In genomic region chr11:76574879-76575278, GRCh38 we compare ENCODE assay signal across 25 cellular contexts.
DNase-seq lines count a peak whose midpoint lies in the region; ATAC-seq and TF ChIP-seq lines count a peak whose summit lies in the region.
"Had no signal": no experiment of that assay in that cellular context is flagged by ENCODE, and none has a peak within 500 bp of the region (broad histone marks: within the 10 kb centered on the region; RNA-seq: fewer than 3 reads in every experiment).

No MANE protein-coding gene starts in this region.

- dilution Hi-C loops in IMR-90 (cut with HindIII; ENCODE audit: low sequenced_read_pairs, unreplicated experiment): no loop called here

- H3K27me3 Mint-ChIP-seq in nephron (ENCODE audit: low read depth): no peaks in the 10 kb centered on the region
- H3K27me3 Mint-ChIP-seq: CD4-positive, alpha-beta T cell had no signal

- DNase-seq in GM23248 (no peak), IMR-90 (no peak), hepatocyte (ENCODE audit: low spot score) (no peak), NCI-H748 (lab: John Stamatoyannopoulos, UW; ENCODE audit: unreplicated experiment) (no peak), SHP77 (lab: John Stamatoyannopoulos, UW) (no peak)
- no peak for DNase-seq in stimulated activated CD4-positive, alpha-beta T cell treated with anti-CD3 and anti-CD28 coated beads, Interleukin-1b, Interleukin-23, amount 100 ng/mL, for 48 hours
- DNase-seq in stimulated activated CD4-positive, alpha-beta T cell treated with anti-CD3 and anti-CD28 coated beads, Interleukin-4, amount 100 ng/mL, for 4 hours: no peak
- DNase-seq: AML-193; CD4-positive, alpha-beta T cell; DMS53; GOT3; Karpas-422; NCI-H1092; NCI-H1436 treated with DMSO at 0.1 percent for 48 hours; NCI-H187 treated with DMSO at 0.1 percent for 48 hours; NCI-H2171 treated with DMSO at 0.1 percent for 48 hours; NCI-H345; NCI-H510A treated with DMSO at 0.1 percent for 48 hours; NCI-H774; SJCRH30 had no signal

- peak overlapping the region; percentile 42 to 58 (median 56) for H3K27ac Mint-ChIP-seq in nephron
- H3K27ac Mint-ChIP-seq: CD4-positive, alpha-beta T cell had no signal

- H3K36me3 ChIP-seq in GM23248 (ENCODE audit: low read depth): no peaks in the 10 kb centered on the region
- no peaks in the 10 kb centered on the region for H3K36me3 ChIP-seq in IMR-90 (ENCODE audit: control insufficient read depth, insufficient read depth, low read length)
- no peaks in the 10 kb centered on the region for H3K36me3 ChIP-seq in hepatocyte (replicated peaks; ENCODE audit: insufficient read depth, low read depth)
- H3K36me3 ChIP-seq: BLaER1 treated with 17β-estradiol and CSF1 and Interleukin-3, amounts not matched to agents 10 nM and 100 nM; HAP-1; SJCRH30 had no signal

- H3F3A ChIP-seq in GM23248 (ENCODE audit: insufficient read depth): no peaks in the 10 kb centered on the region

- peaks cover 7% of the 10 kb centered on the region; the same call in 1 of the 2 replicates for H3K4me1 ChIP-seq in GM23248 (ENCODE audit: insufficient read depth)
- H3K4me1 ChIP-seq in IMR-90 (ENCODE audit: control insufficient read depth, insufficient read depth, low read length): peaks cover 22% of the 10 kb centered on the region
- H3K4me1 ChIP-seq in hepatocyte (ENCODE audit: insufficient read depth): peaks cover 28% of the 10 kb centered on the region
- H3K4me1 ChIP-seq: HAP-1 had no signal

- no peak overlapping the region for H2AFZ ChIP-seq in GM23248
- no peak overlapping the region for H2AFZ ChIP-seq in IMR-90 (replicated peaks; ENCODE audit: low read length, poor library complexity)
- no peak overlapping the region for H2AFZ ChIP-seq in hepatocyte

- H4K91ac ChIP-seq in IMR-90 (ENCODE audit: insufficient read depth, low read depth, low read length): 0 out of 2 replicates have a peak overlapping the region, but pooled peaks have one; percentile 29

- peak; percentile 3; the same call in 1 of the 2 replicates for ATAC-seq in IMR-90 (ENCODE audit: low read depth)
- ATAC-seq: A549 had no signal

- no TSS peak for BruUV-seq in IMR-90 (replicated peaks; lab: Mats Ljungman, UMichigan)

- no peaks in the 10 kb centered on the region for H3K36me3 Mint-ChIP-seq in nephron (ENCODE audit: low read depth)

- POLR2A ChIA-PET in IMR-90 (lab: Charles Lee; ENCODE audit: unreplicated experiment): no interaction called here

- no peak for TF ChIP-seq RAD21 in IMR-90 (IDR thresholded peaks at IDR 0.05; ENCODE audit: low read length)

- no peak overlapping the region for H3K56ac ChIP-seq in IMR-90 (ENCODE audit: extremely low read depth, insufficient read depth, low read length)

- peak overlapping the region; percentile 81 for H3K14ac ChIP-seq in IMR-90 (replicated peaks; ENCODE audit: low read depth, low read length)

- H3K4me3 Mint-ChIP-seq in nephron: no peak overlapping the region
- H3K4me3 Mint-ChIP-seq: CD4-positive, alpha-beta T cell had no signal

- H2BK20ac ChIP-seq in IMR-90 (ENCODE audit: low read depth, low read length): 0 out of 2 replicates have a peak overlapping the region, but pooled peaks have one; percentile 60

- in situ Hi-C loops in GM23248 (cut with MboI) (no loop called here), IMR-90 (cut with MboI; ENCODE audit: low sequenced_read_pairs) (no loop called here)

- CTCF ChIA-PET in IMR-90 (lab: Yijun Ruan, JAX): interaction anchor here (1.0 kb wide), 1 partner anchor 24 kb away, joined by 3 read pairs; no protein-coding TSS in a partner anchor

- peak overlapping the region; percentile 4 to 66; a peak in 2 of 4 replicates for H4K8ac ChIP-seq in IMR-90 (ENCODE audit: low read depth in 2 of 2, low read length in 2 of 2)

- no peak overlapping the region for H2AK5ac ChIP-seq in IMR-90 (ENCODE audit: low read depth, low read length)

- H3K23ac ChIP-seq in IMR-90 (ENCODE audit: low read depth, low read length): no peak overlapping the region

- 93 to 100% methylated on average over 1 of the region's 1 CpG for WGBS in GM23248 (ENCODE audit: low coverage in 1 of 2, low lambda C conversion rate in 2 of 2, missing lambda C conversion rate in 2 of 2), 2 experiments
- 100% methylated on average over 1 of the region's 1 CpG; no CpG with 5 or more reads in 1 of the 2 experiments for WGBS in IMR-90 (ENCODE audit: extremely low coverage in 2 of 2, insufficient read length in 1 of 2), 2 experiments
- 92% methylated on average over 1 of the region's 1 CpG for WGBS in hepatocyte (ENCODE audit: low lambda C conversion rate, missing lambda C conversion rate)

- H3K9ac ChIP-seq in GM23248: no peak overlapping the region
- H3K9ac ChIP-seq in IMR-90 (ENCODE audit: low read depth, low read length): no peak overlapping the region
- H3K9ac ChIP-seq: BLaER1 treated with 17β-estradiol and CSF1 and Interleukin-3, amounts not matched to agents 10 nM and 100 nM had no signal

- H2AK9ac ChIP-seq in IMR-90 (replicated peaks; ENCODE audit: low read depth, low read length, poor library complexity): peak overlapping the region; percentile 6

- no peaks in the 10 kb centered on the region for H3K27me3 ChIP-seq in GM23248 (replicated peaks; ENCODE audit: insufficient read depth)
- no peaks in the 10 kb centered on the region for H3K27me3 ChIP-seq in IMR-90 (ENCODE audit: control insufficient read depth, insufficient read depth, low read length)
- no peaks in the 10 kb centered on the region for H3K27me3 ChIP-seq in hepatocyte
- H3K27me3 ChIP-seq: BLaER1 treated with 17β-estradiol and CSF1 and Interleukin-3, amounts not matched to agents 10 nM and 100 nM; SJCRH30 had no signal

- peak overlapping the region; percentile 88; the same call in 1 of the 2 replicates for H2BK120ac ChIP-seq in IMR-90 (ENCODE audit: low read depth, low read length)

- H3K4ac ChIP-seq in IMR-90 (ENCODE audit: low read depth, low read length): peak overlapping the region; percentile 78

- H3K79me2 ChIP-seq in GM23248 (ENCODE audit: insufficient read depth) (no peaks in the 10 kb centered on the region), hepatocyte (no peaks in the 10 kb centered on the region)

- no peak for TF ChIP-seq POLR2A in IMR-90 (IDR thresholded peaks at IDR 0.05; ENCODE audit: low read depth, low read length)

- H2BK15ac ChIP-seq in IMR-90 (ENCODE audit: low read depth, low read length): no peak overlapping the region

- H4K20me1 ChIP-seq in GM23248 (ENCODE audit: insufficient read depth) (no peaks in the 10 kb centered on the region), IMR-90 (ENCODE audit: insufficient read depth, low read length) (no peaks in the 10 kb centered on the region), hepatocyte (ENCODE audit: insufficient read depth, poor library complexity, severe bottlenecking) (no peaks in the 10 kb centered on the region)
- H4K20me1 ChIP-seq: BLaER1 treated with 17β-estradiol and CSF1 and Interleukin-3, amounts not matched to agents 10 nM and 100 nM had no signal

- H3K9me3 Mint-ChIP-seq in nephron: peaks cover 4% of the 10 kb centered on the region

- H3K27ac ChIP-seq in GM23248: 0 out of 2 replicates have a peak overlapping the region, but pooled peaks have one; percentile 15
- peak overlapping the region; percentile 69; the same call in 1 of the 2 replicates for H3K27ac ChIP-seq in IMR-90 (ENCODE audit: insufficient read depth, low read length)
- peak overlapping the region; percentile 89 for H3K27ac ChIP-seq in hepatocyte
- H3K27ac ChIP-seq: A549; BLaER1 treated with 17β-estradiol and CSF1 and Interleukin-3, amounts not matched to agents 10 nM and 100 nM; HL-60; SJCRH30 had no signal

- peaks cover 27% of the 10 kb centered on the region for H3K4me1 Mint-ChIP-seq in nephron

- H3K9me1 ChIP-seq in IMR-90 (ENCODE audit: insufficient read depth, low read length): peaks cover 18% of the 10 kb centered on the region

- H3K4me2 ChIP-seq in GM23248 (ENCODE audit: unreplicated experiment) (no peak overlapping the region), IMR-90 (ENCODE audit: low read depth, low read length) (no peak overlapping the region), hepatocyte (no peak overlapping the region)
- H3K4me2 ChIP-seq: A549; BLaER1 treated with 17β-estradiol and CSF1 and Interleukin-3, amounts not matched to agents 10 nM and 100 nM had no signal

- no peaks in the 10 kb centered on the region for H3K9me3 ChIP-seq in GM23248 (ENCODE audit: low read depth)
- no peaks in the 10 kb centered on the region for H3K9me3 ChIP-seq in IMR-90 (ENCODE audit: control insufficient read depth, insufficient read depth, low read length)
- no peaks in the 10 kb centered on the region for H3K9me3 ChIP-seq in hepatocyte (ENCODE audit: low read depth)
- H3K9me3 ChIP-seq: A549, HAP-1, SJCRH30 had no signal

- H3K79me1 ChIP-seq in IMR-90 (ENCODE audit: low read depth in 1 of 2, low read length in 2 of 2): no peaks in the 10 kb centered on the region

- intact Hi-C loops in IMR-90 (cut with micrococcal nuclease): no loop called here

- H3K4me3 ChIP-seq in GM23248 (no peak overlapping the region), IMR-90 (ENCODE audit: insufficient read depth, low read depth, low read length) (no peak overlapping the region), hepatocyte (no peak overlapping the region)
- H3K4me3 ChIP-seq: A549; BLaER1 treated with 17β-estradiol and CSF1 and Interleukin-3, amounts not matched to agents 10 nM and 100 nM; HAP-1; SJCRH30 had no signal

- no peak for TF ChIP-seq CTCF in IMR-90 (conservative IDR thresholded peaks at IDR 0.05; ENCODE audit: low read depth, low read length)
- no peak for TF ChIP-seq CTCF in hepatocyte (IDR thresholded peaks at IDR 0.05; ENCODE audit: poor library complexity)
- no peak for TF ChIP-seq CTCF in nephron (IDR thresholded peaks at IDR 0.05; ENCODE audit: unreplicated experiment in 3 of 3)

- peak overlapping the region; percentile 90 for H2BK5ac ChIP-seq in IMR-90 (ENCODE audit: low read depth, low read length, poor library complexity, severe bottlenecking)

- H3K9me2 ChIP-seq in GM23248 (ENCODE audit: insufficient read depth): no peaks in the 10 kb centered on the region
- H3K9me2 ChIP-seq in hepatocyte (replicated peaks; ENCODE audit: insufficient read depth): no peaks in the 10 kb centered on the region

- H4K5ac ChIP-seq in IMR-90 (ENCODE audit: low read depth, low read length): 0 out of 2 replicates have a peak overlapping the region, but pooled peaks have one; percentile 24

- H3K18ac ChIP-seq in IMR-90 (ENCODE audit: low read depth, low read length): peak overlapping the region; percentile 6; the same call in 1 of the 2 replicates

TF ChIP-seq in IMR-90, 13 proteins besides CTCF, POLR2A, EP300 and RAD21 (continues in another document):
- TF ChIP-seq MAZ (IDR thresholded peaks at IDR 0.05; ENCODE audit: borderline replicate concordance, low read depth, low read length): no peak
- no peak for TF ChIP-seq SMC3 (IDR thresholded peaks at IDR 0.05; ENCODE audit: low read depth, low read length)
- TF ChIP-seq RFX5 (IDR thresholded peaks at IDR 0.05; ENCODE audit: low read depth, low read length): no peak

Comparison
In these comparisons a context has a peak if more than half of its experiments do, and no peak if none do; other contexts are left out.
1. H3K27ac ChIP-seq: peak in every context shown above with its lines; median percentile 89 in hepatocyte; 69 in IMR-90; 15 in GM23248.